10 cellular contexts compared by ENCODE assay signal in the genomic region with DNA sequence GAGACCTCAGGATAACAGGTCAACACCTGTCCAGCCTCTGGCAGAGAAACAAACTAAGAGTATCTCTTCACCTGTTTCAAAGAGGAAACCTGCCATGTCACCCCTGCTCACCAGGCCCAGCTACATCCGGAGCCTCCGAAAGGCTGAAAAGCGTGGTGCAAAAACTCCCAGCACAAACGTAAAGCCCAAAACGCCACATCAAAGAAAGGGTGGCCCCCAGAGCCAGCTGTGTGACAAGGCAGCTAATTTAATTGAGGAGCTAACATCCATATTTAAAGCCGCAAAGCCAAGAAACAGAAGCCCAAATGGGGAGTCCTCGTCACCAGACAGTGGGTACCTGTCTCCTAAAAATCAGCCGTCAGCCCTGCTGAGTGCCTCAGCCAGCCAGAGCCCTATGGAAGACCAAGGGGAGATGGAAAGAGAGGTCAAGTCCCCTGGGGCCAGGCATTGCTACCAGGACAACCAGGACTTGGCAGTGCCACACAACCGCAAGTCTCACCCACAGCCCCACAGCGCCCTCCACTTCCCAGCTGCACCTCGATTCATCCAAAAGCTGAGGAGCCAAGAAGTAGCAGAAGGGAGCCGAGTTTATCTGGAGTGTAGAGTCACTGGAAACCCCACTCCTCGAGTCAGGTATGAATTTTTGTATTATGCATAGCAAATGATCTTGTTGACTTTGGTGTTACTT. TPM values are rescaled to one million over a fixed set of nuclear protein-coding genes. Genes with fewer than 3 reads are reported as not detected.
A peak's percentile ranks its signal among the peaks of the same experiment; 100 is the strongest.
DNase-seq lines count a peak whose midpoint lies in the region; ATAC-seq and TF ChIP-seq lines count a peak whose summit lies in the region.
"Had no signal": no experiment of that assay in that cellular context is flagged by ENCODE, and none has a peak within 500 bp of the region (broad histone marks: within the 10 kb centered on the region; RNA-seq: fewer than 3 reads in every experiment).

No MANE protein-coding gene starts in this region.

- BruUV-seq in PC-9 (replicated peaks; lab: Mats Ljungman, UMichigan), result no TSS peak

- no peaks in the 10 kb centered on the region for H3K36me3 ChIP-seq in PC-9 (ENCODE audit: low read depth)
- H3K36me3 ChIP-seq in left lung, result no peaks in the 10 kb centered on the region

- DNase-seq in T follicular helper cell (ENCODE audit: low read depth) (peak; percentile 60), left ventricle myocardium superior (no peak), PC-9 (no peak), left lung (no peak)
- peak; percentile 68 for DNase-seq in activated CD8-positive, alpha-beta memory T cell treated with anti-CD3 and anti-CD28 coated beads, Interleukin-2, amount 50 U/mL, for 48 hours
- peak; percentile 44 to 46 for DNase-seq in stimulated activated CD8-positive, alpha-beta memory T cell treated with anti-CD3 and anti-CD28 coated beads, Interleukin-15, amount 100 ng/mL, for 48 hours (ENCODE audit: low read depth in 2 of 2)
- DNase-seq: foreskin melanocyte, MM.1S had no signal

- no peak overlapping the region for H3K4me2 ChIP-seq in PC-9

- no peaks in the 10 kb centered on the region for H4K20me1 ChIP-seq in PC-9 (ENCODE audit: insufficient read depth)

- H2AFZ ChIP-seq in PC-9, result no peak overlapping the region

- no peaks in the 10 kb centered on the region for H3K9me2 ChIP-seq in PC-9 (ENCODE audit: insufficient read depth)

- no peaks in the 10 kb centered on the region for H3K27me3 ChIP-seq in PC-9 (ENCODE audit: insufficient read depth, low read depth)
- no peaks in the 10 kb centered on the region for H3K27me3 ChIP-seq in left lung

- H3K27ac ChIP-seq in PC-9, result no peak overlapping the region
- no peak overlapping the region for H3K27ac ChIP-seq in left lung

- POLR2A ChIA-PET in PC-9 (lab: Charles Lee; ENCODE audit: unreplicated experiment), result interaction anchor here (0.5 to 0.6 kb wide), 2 partner anchors 27 to 237 kb away, joined by 3 to 5 read pairs; no protein-coding TSS in a partner anchor

- H3K9me3 ChIP-seq in PC-9 (ENCODE audit: insufficient read depth, low read depth) (no peaks in the 10 kb centered on the region), left lung (no peaks in the 10 kb centered on the region)

- no peaks in the 10 kb centered on the region for H3F3A ChIP-seq in PC-9 (ENCODE audit: insufficient read depth, low read depth)

- TF ChIP-seq CTCF in PC-9 (conservative IDR thresholded peaks at IDR 0.05) (no peak), left lung (IDR thresholded peaks at IDR 0.05) (no peak)

- H3K4me1 ChIP-seq in PC-9 (replicated peaks; ENCODE audit: insufficient read depth), result no peaks in the 10 kb centered on the region
- peaks cover 0 to 30% of the 10 kb centered on the region in 2 donors for H3K4me1 ChIP-seq in left lung

- CTCF ChIA-PET in PC-9 (lab: Charles Lee), result no interaction called here

- intact Hi-C loops in left ventricle myocardium superior (cut with micrococcal nuclease) (no loop called here), PC-9 (cut with micrococcal nuclease; ENCODE audit: unreplicated experiment) (loop anchor here (5.0 to 10.0 kb wide), 2 partner anchors 303 to 410 kb away; no protein-coding TSS in a partner anchor), left lung (cut with DNase I) (loop anchor here in 1 of 2 donors (10.0 kb wide), 1 partner anchor 393 kb away; no protein-coding TSS in a partner anchor)

- no peaks in the 10 kb centered on the region for H3K79me2 ChIP-seq in PC-9 (ENCODE audit: low read depth)

- no peak overlapping the region for H3K4me3 ChIP-seq in PC-9
- no peak overlapping the region for H3K4me3 ChIP-seq in left lung

- ATAC-seq in left ventricle myocardium superior, result peak; percentile 9
- no peak for ATAC-seq in GM21447 (IDR thresholded peaks at IDR 0.05; ENCODE audit: unreplicated experiment)
- no peak for ATAC-seq in left lung
- ATAC-seq in HG03378 (IDR thresholded peaks at IDR 0.05; ENCODE audit: unreplicated experiment), result no peak

RNA-seq across cellular contexts. Expression of a gene that starts 15.1 kb away (rescaled TPM):
- total RNA-seq in left ventricle myocardium superior (998 TPM), PC-9 (2021) (139 and 156 TPM in 2 replicates), left lung (100 to 1,000 TPM in 1 of 2 donors, 10 to 100 TPM in 1; 80.4 to 194 TPM)

RNA-seq across cellular contexts. Expression of a gene that starts 31.6 kb away (rescaled TPM):
- total RNA-seq in left ventricle myocardium superior (9.7 TPM), PC-9 (2021) (68.1 and 71.7 TPM in 2 replicates), left lung (10 to 100 TPM; 23.1 to 44.7 TPM)

Comparison
In these comparisons a context has a peak if more than half of its experiments do, and no peak if none do; other contexts are left out.
1. DNase-seq: peak in T follicular helper cell (single experiment), activated CD8-positive, alpha-beta memory T cell treated with anti-CD3 and anti-CD28 coated beads, Interleukin-2, amount 50 U/mL, for 48 hours (single experiment) and stimulated activated CD8-positive, alpha-beta memory T cell treated with anti-CD3 and anti-CD28 coated beads, Interleukin-15, amount 100 ng/mL, for 48 hours (2 of 2); none in left ventricle myocardium superior (single experiment), PC-9 (0 of 2) and left lung (0 of 2).